Comparison of ENCODE assay signal across 2 cellular contexts in the genomic region with DNA sequence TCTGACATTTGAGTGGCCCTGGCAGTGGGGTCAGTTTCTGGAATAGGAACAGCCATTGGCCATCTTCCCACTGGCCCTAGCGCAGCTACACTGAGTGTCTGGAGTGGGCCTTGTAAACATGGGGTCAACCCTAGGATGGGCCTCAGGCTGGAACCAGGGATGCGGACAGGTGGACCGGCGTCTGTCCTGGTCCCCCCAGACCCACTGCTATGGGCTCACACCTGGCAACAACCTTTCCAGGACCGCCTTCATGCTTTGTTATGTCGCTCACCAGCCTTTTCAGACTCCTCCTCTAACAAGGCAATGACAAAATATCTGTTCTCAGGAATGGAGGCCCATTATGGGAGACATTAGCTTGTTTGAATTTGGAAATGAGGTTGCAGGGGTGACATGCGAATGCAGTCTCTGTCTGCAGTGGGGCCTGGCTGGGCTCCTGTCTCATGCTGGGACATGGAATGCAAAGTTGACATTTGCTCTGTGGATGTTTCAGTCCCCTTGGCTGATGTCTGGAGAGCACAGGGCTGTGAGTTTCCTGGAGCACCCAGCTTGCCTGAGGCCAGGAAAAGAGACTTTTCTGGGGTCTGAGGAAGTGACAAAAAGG.
TF ChIP-seq lines count a peak whose summit lies in the region.

No MANE protein-coding gene starts in this region.

TF ChIP-seq in IMR-90, 13 proteins besides CTCF, POLR2A, EP300 and RAD21:
- TF ChIP-seq BHLHE40 (IDR thresholded peaks at IDR 0.05; ENCODE audit: low read depth, low read length): no peak
- TF ChIP-seq, protein P1, sequence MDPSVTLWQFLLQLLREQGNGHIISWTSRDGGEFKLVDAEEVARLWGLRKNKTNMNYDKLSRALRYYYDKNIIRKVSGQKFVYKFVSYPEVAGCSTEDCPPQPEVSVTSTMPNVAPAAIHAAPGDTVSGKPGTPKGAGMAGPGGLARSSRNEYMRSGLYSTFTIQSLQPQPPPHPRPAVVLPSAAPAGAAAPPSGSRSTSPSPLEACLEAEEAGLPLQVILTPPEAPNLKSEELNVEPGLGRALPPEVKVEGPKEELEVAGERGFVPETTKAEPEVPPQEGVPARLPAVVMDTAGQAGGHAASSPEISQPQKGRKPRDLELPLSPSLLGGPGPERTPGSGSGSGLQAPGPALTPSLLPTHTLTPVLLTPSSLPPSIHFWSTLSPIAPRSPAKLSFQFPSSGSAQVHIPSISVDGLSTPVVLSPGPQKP (IDR thresholded peaks at IDR 0.05; ENCODE audit: borderline replicate concordance, low read depth, low read length): no peak
- TF ChIP-seq, protein P2, sequence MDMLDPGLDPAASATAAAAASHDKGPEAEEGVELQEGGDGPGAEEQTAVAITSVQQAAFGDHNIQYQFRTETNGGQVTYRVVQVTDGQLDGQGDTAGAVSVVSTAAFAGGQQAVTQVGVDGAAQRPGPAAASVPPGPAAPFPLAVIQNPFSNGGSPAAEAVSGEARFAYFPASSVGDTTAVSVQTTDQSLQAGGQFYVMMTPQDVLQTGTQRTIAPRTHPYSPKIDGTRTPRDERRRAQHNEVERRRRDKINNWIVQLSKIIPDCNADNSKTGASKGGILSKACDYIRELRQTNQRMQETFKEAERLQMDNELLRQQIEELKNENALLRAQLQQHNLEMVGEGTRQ (IDR thresholded peaks at IDR 0.05; ENCODE audit: low read depth, low read length): no peak
- no peak for TF ChIP-seq RFX5 (IDR thresholded peaks at IDR 0.05; ENCODE audit: low read depth, low read length)
- TF ChIP-seq MXI1 (IDR thresholded peaks at IDR 0.05; ENCODE audit: borderline replicate concordance, low read depth, low read length): no peak
- no peak for TF ChIP-seq MAFK (IDR thresholded peaks at IDR 0.05; ENCODE audit: low read depth, low read length)
- no peak for TF ChIP-seq NFE2L2 (IDR thresholded peaks at IDR 0.05; ENCODE audit: low read depth, low read length)
- TF ChIP-seq SMC3 (IDR thresholded peaks at IDR 0.05; ENCODE audit: low read depth, low read length): no peak
- TF ChIP-seq CEBPB (IDR thresholded peaks at IDR 0.05; ENCODE audit: low read depth, low read length): no peak
- no peak for TF ChIP-seq RCOR1 (IDR thresholded peaks at IDR 0.05; ENCODE audit: insufficient replicate concordance, low read length)
- TF ChIP-seq MAZ (IDR thresholded peaks at IDR 0.05; ENCODE audit: borderline replicate concordance, low read depth, low read length): no peak
- no peak for TF ChIP-seq FOS (IDR thresholded peaks at IDR 0.05; ENCODE audit: low read depth, low read length)

TF ChIP-seq in H1, 55 proteins besides CTCF, POLR2A, EP300 and RAD21:
- no peak for TF ChIP-seq SIX5 (IDR thresholded peaks at IDR 0.05; ENCODE audit: low read depth, low read length)
- TF ChIP-seq NRF1 (IDR thresholded peaks at IDR 0.05; ENCODE audit: low read depth, low read length): no peak
- no peak for TF ChIP-seq BCL11A (IDR thresholded peaks at IDR 0.05; ENCODE audit: low read depth in 2 of 2, low read length in 2 of 2)
- TF ChIP-seq, protein P3, sequence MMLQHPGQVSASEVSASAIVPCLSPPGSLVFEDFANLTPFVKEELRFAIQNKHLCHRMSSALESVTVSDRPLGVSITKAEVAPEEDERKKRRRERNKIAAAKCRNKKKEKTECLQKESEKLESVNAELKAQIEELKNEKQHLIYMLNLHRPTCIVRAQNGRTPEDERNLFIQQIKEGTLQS (IDR thresholded peaks at IDR 0.05; ENCODE audit: insufficient read depth, low read depth, low read length): no peak
- TF ChIP-seq ZNF274 (IDR thresholded peaks at IDR 0.05; ENCODE audit: borderline replicate concordance, extremely low read depth, low read length): no peak
- no peak for TF ChIP-seq POU5F1 (IDR thresholded peaks at IDR 0.05; ENCODE audit: low read depth, low read length)
- no peak for TF ChIP-seq CBX5 (IDR thresholded peaks at IDR 0.05; ENCODE audit: low read depth, low read length)
- no peak for TF ChIP-seq TAF1 (IDR thresholded peaks at IDR 0.05; ENCODE audit: low read depth, low read length)
- no peak for TF ChIP-seq SP4 (IDR thresholded peaks at IDR 0.05; ENCODE audit: low read length)
- TF ChIP-seq FOSL1 (IDR thresholded peaks at IDR 0.05; ENCODE audit: insufficient read depth, low read depth, low read length): no peak
- no peak for TF ChIP-seq SIRT6 (IDR thresholded peaks at IDR 0.05; ENCODE audit: low read length)
- no peak for TF ChIP-seq CHD2 (IDR thresholded peaks at IDR 0.05; ENCODE audit: low read length)
- no peak for TF ChIP-seq POLR2AphosphoS5 (IDR thresholded peaks at IDR 0.05; ENCODE audit: low read depth, low read length)
- TF ChIP-seq RFX5 (IDR thresholded peaks at IDR 0.05; ENCODE audit: borderline replicate concordance, low read depth, low read length): no peak
- no peak for TF ChIP-seq BACH1 (IDR thresholded peaks at IDR 0.05; ENCODE audit: low read length)
- no peak for TF ChIP-seq KDM5A (IDR thresholded peaks at IDR 0.05; ENCODE audit: low read length)
- no peak for TF ChIP-seq TAF7 (optimal IDR thresholded peaks at IDR 0.05; ENCODE audit: borderline replicate concordance, low read depth, low read length)
- no peak for TF ChIP-seq YY1 (IDR thresholded peaks at IDR 0.05; ENCODE audit: low read depth, low read length)
- no peak for TF ChIP-seq ASH2L (IDR thresholded peaks at IDR 0.05; ENCODE audit: low read length)
- no peak for TF ChIP-seq SRF (IDR thresholded peaks at IDR 0.05; ENCODE audit: low read depth, low read length)
